Comparison of ENCODE assay signal across 1 cellular context in the genomic region with DNA sequence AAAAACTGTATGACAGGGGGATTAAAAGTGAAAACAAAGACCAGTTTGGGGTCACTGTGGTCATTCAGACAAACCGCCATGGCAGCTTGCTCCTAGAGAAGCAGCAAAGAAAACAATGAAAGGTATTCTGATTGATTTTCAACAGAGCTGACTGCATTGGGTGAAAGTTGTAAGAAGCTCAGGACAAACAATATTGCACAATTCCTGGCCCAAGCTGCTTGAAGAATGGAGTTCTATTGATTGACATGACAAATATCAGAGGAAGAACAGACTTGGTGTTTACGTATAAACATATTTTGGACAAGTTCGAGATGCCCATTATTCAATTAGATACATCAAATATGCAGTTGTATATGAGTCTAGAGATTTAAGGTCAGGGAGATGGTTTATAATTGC.
TF ChIP-seq lines count a peak whose summit lies in the region.

No MANE protein-coding gene starts in this region.

TF ChIP-seq in GM12878, 131 proteins besides CTCF, POLR2A, EP300 and RAD21 (continued from another document):
- TF ChIP-seq, protein P1, sequence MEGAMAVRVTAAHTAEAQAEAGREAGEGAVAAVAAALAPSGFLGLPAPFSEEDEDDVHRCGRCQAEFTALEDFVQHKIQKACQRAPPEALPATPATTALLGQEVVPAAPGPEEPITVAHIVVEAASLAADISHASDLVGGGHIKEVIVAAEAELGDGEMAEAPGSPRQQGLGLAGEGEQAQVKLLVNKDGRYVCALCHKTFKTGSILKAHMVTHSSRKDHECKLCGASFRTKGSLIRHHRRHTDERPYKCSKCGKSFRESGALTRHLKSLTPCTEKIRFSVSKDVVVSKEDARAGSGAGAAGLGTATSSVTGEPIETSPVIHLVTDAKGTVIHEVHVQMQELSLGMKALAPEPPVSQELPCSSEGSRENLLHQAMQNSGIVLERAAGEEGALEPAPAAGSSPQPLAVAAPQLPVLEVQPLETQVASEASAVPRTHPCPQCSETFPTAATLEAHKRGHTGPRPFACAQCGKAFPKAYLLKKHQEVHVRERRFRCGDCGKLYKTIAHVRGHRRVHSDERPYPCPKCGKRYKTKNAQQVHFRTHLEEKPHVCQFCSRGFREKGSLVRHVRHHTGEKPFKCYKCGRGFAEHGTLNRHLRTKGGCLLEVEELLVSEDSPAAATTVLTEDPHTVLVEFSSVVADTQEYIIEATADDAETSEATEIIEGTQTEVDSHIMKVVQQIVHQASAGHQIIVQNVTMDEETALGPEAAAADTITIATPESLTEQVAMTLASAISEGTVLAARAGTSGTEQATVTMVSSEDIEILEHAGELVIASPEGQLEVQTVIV (IDR thresholded peaks at IDR 0.05; ENCODE audit: borderline replicate concordance, partially characterized antibody), result no peak
- TF ChIP-seq TCF12 (IDR thresholded peaks at IDR 0.05; ENCODE audit: low read depth, low read length) (no peak), RELA (IDR thresholded peaks at IDR 0.05; ENCODE audit: borderline replicate concordance, partially characterized antibody) (no peak)
